In genomic region chr17:7393613-7394451, GRCh38 we compare ENCODE assay signal across 8 cellular contexts. TPM values are rescaled to one million over a fixed set of nuclear protein-coding genes. Genes with fewer than 3 reads are reported as not detected.
DNase-seq lines count a peak whose midpoint lies in the region; ATAC-seq, FAIRE-seq and TF ChIP-seq lines count a peak whose summit lies in the region.

No MANE protein-coding gene starts in this region.

- TF ChIP-seq CTCF in endothelial cell (IDR thresholded peaks at IDR 0.05; ENCODE audit: unreplicated experiment) (no peak), tibial nerve (IDR thresholded peaks at IDR 0.05) (no peak)

- peak overlapping the region; percentile 92 for H3K4me3 Mint-ChIP-seq in activated CD4-positive, alpha-beta memory T cell treated with anti-CD3 and anti-CD28 coated beads, Interleukin-2, amount 10 ng/mL, durations not matched to agents 7 days and 5 days
- H3K4me3 Mint-ChIP-seq in endothelial cell (ENCODE audit: unreplicated experiment), result peak overlapping the region; percentile 93
- H3K4me3 Mint-ChIP-seq in natural killer cell treated with Interleukin-12 subunit alpha and Interleukin-12 subunit beta and Interleukin-15 and Interleukin-18, amount 100 ng/mL, for 72 hours, result peak overlapping the region; percentile 88

- POLR2A ChIA-PET in activated CD4-positive, alpha-beta memory T cell treated with anti-CD3 and anti-CD28 coated beads, Interleukin-2, amount 10 ng/mL, durations not matched to agents 7 days and 5 days (lab: Charles Lee), result interaction anchor here (1.0 to 4.2 kb wide), 6 partner anchors 9 to 293 kb away, joined by 3 to 22 read pairs (median 10); partner anchors contain the start of genes TMEM102, TMEM256 and TP53

- H3K36me3 ChIP-seq in KOPT-K1 (ENCODE audit: insufficient read depth, low read length) (no peaks in the 10 kb centered on the region), tibial nerve (peaks cover 0 to 42% (median 0%) of the 10 kb centered on the region in 3 donors)

- DNase-seq in EH (ENCODE audit: low read depth), result peak; percentile 37
- DNase-seq in activated CD4-positive, alpha-beta memory T cell treated with anti-CD3 and anti-CD28 coated beads, Interleukin-2, amount 10 ng/mL, durations not matched to agents 7 days and 5 days, result peak; percentile 47
- DNase-seq in endothelial cell (ENCODE audit: low spot score), result no peak
- peak; percentile 68 for DNase-seq in natural killer cell treated with Interleukin-12 subunit alpha and Interleukin-12 subunit beta and Interleukin-15 and Interleukin-18, amount 100 ng/mL, for 72 hours (ENCODE audit: low spot score)
- no peak for DNase-seq in tibial nerve (ENCODE audit: low spot score in 2 of 2)
- DNase-seq in RCC 7860 (ENCODE audit: low spot score), result no peak

- CTCF ChIA-PET in activated CD4-positive, alpha-beta memory T cell treated with anti-CD3 and anti-CD28 coated beads, Interleukin-2, amount 10 ng/mL, durations not matched to agents 7 days and 5 days (lab: Charles Lee), result interaction anchor here (0.6 to 1.4 kb wide), 6 partner anchors 8 to 167 kb away, joined by 3 to 8 read pairs (median 3); partner anchors contain the start of gene ACAP1

- ATAC-seq in GM21528 (IDR thresholded peaks at IDR 0.05; ENCODE audit: low FRiP score, unreplicated experiment), result peak; percentile 59
- ATAC-seq in natural killer cell treated with Interleukin-12 subunit alpha and Interleukin-12 subunit beta and Interleukin-15 and Interleukin-18, amount 100 ng/mL, for 72 hours, result peak; percentile 54 to 59

- H3K27me3 ChIP-seq in tibial nerve, result no peaks in the 10 kb centered on the region

- FAIRE-seq in RCC 7860 (lab: Jason Lieb, UNC), result no peak

- H3K4me1 Mint-ChIP-seq in activated CD4-positive, alpha-beta memory T cell treated with anti-CD3 and anti-CD28 coated beads, Interleukin-2, amount 10 ng/mL, durations not matched to agents 7 days and 5 days, result peaks cover 37% of the 10 kb centered on the region
- H3K4me1 Mint-ChIP-seq in endothelial cell (ENCODE audit: unreplicated experiment), result peaks cover 40% of the 10 kb centered on the region
- peaks cover 10 to 12% of the 10 kb centered on the region in 2 donors for H3K4me1 Mint-ChIP-seq in natural killer cell treated with Interleukin-12 subunit alpha and Interleukin-12 subunit beta and Interleukin-15 and Interleukin-18, amount 100 ng/mL, for 72 hours (ENCODE audit: low read depth in 2 of 2)

- H3K36me3 Mint-ChIP-seq in activated CD4-positive, alpha-beta memory T cell treated with anti-CD3 and anti-CD28 coated beads, Interleukin-2, amount 10 ng/mL, durations not matched to agents 7 days and 5 days (ENCODE audit: low read depth), result peaks cover 46% of the 10 kb centered on the region
- H3K36me3 Mint-ChIP-seq in endothelial cell (ENCODE audit: low read depth, unreplicated experiment), result peaks cover 13% of the 10 kb centered on the region
- H3K36me3 Mint-ChIP-seq in natural killer cell treated with Interleukin-12 subunit alpha and Interleukin-12 subunit beta and Interleukin-15 and Interleukin-18, amount 100 ng/mL, for 72 hours, result no peaks in the 10 kb centered on the region

- H3K4me1 ChIP-seq in tibial nerve, result peaks cover 0 to 27% (median 15%) of the 10 kb centered on the region in 4 donors

- H3K4me3 ChIP-seq in tibial nerve, result peak overlapping the region; percentile 77 to 95 (median 88)

- H3K27me3 Mint-ChIP-seq in activated CD4-positive, alpha-beta memory T cell treated with anti-CD3 and anti-CD28 coated beads, Interleukin-2, amount 10 ng/mL, durations not matched to agents 7 days and 5 days, result no peaks in the 10 kb centered on the region
- peaks cover 15% of the 10 kb centered on the region for H3K27me3 Mint-ChIP-seq in endothelial cell (ENCODE audit: unreplicated experiment)
- H3K27me3 Mint-ChIP-seq in natural killer cell treated with Interleukin-12 subunit alpha and Interleukin-12 subunit beta and Interleukin-15 and Interleukin-18, amount 100 ng/mL, for 72 hours, result no peaks in the 10 kb centered on the region

- peak overlapping the region; percentile 82 for H3K27ac Mint-ChIP-seq in activated CD4-positive, alpha-beta memory T cell treated with anti-CD3 and anti-CD28 coated beads, Interleukin-2, amount 10 ng/mL, durations not matched to agents 7 days and 5 days
- H3K27ac Mint-ChIP-seq in endothelial cell (ENCODE audit: unreplicated experiment), result no peak overlapping the region
- peak overlapping the region; percentile 43 to 70 for H3K27ac Mint-ChIP-seq in natural killer cell treated with Interleukin-12 subunit alpha and Interleukin-12 subunit beta and Interleukin-15 and Interleukin-18, amount 100 ng/mL, for 72 hours

- TF ChIP-seq POLR2A in tibial nerve (IDR thresholded peaks at IDR 0.05), result no peak

- H3K9me3 ChIP-seq in KOPT-K1 (ENCODE audit: insufficient read depth, low read length, poor library complexity, severe bottlenecking) (no peaks in the 10 kb centered on the region), tibial nerve (no peaks in the 10 kb centered on the region)

- H3K27ac ChIP-seq in KOPT-K1 (ENCODE audit: low read depth, low read length, poor library complexity, severe bottlenecking) (peak overlapping the region; percentile 66), tibial nerve (peak overlapping the region; percentile 86 to 96 (median 91))

- TF ChIP-seq EP300 in tibial nerve (IDR thresholded peaks at IDR 0.05), result no peak

- WGBS in tibial nerve, 2 donors, result 4 to 6% methylated on average over 40 to 47 of the region's 48 CpGs

- H3K9me3 Mint-ChIP-seq in activated CD4-positive, alpha-beta memory T cell treated with anti-CD3 and anti-CD28 coated beads, Interleukin-2, amount 10 ng/mL, durations not matched to agents 7 days and 5 days, result no peaks in the 10 kb centered on the region
- H3K9me3 Mint-ChIP-seq in endothelial cell (ENCODE audit: unreplicated experiment), result no peaks in the 10 kb centered on the region
- no peaks in the 10 kb centered on the region for H3K9me3 Mint-ChIP-seq in natural killer cell treated with Interleukin-12 subunit alpha and Interleukin-12 subunit beta and Interleukin-15 and Interleukin-18, amount 100 ng/mL, for 72 hours

RNA-seq across cellular contexts. Expression of gene PLSCR3, which starts 0.5 kb away (rescaled TPM):
- 100 to 1,000 TPM; 149 to 156 TPM for total RNA-seq in activated CD4-positive, alpha-beta memory T cell treated with anti-CD3 and anti-CD28 coated beads, Interleukin-2, amount 10 ng/mL, durations not matched to agents 7 days and 5 days
- total RNA-seq in endothelial cell (ENCODE audit: unreplicated experiment), result 74.2 TPM
- total RNA-seq in natural killer cell treated with Interleukin-12 subunit alpha and Interleukin-12 subunit beta and Interleukin-15 and Interleukin-18, amount 100 ng/mL, for 72 hours, result 10 to 100 TPM; 32.2 to 48.4 TPM
- total RNA-seq in tibial nerve, result 10 to 100 TPM; 28.7 to 55.5 (median 42.9) TPM

RNA-seq across cellular contexts. Expression of gene TMEM256, which starts 10.1 kb away (rescaled TPM):
- 10 to 100 TPM; 73.2 to 77.0 TPM for total RNA-seq in activated CD4-positive, alpha-beta memory T cell treated with anti-CD3 and anti-CD28 coated beads, Interleukin-2, amount 10 ng/mL, durations not matched to agents 7 days and 5 days
- 94.7 TPM for total RNA-seq in endothelial cell (ENCODE audit: unreplicated experiment)
- total RNA-seq in natural killer cell treated with Interleukin-12 subunit alpha and Interleukin-12 subunit beta and Interleukin-15 and Interleukin-18, amount 100 ng/mL, for 72 hours, result 10 to 100 TPM; 40.1 to 51.1 TPM
- total RNA-seq in tibial nerve, result 100 to 1,000 TPM in 2 of 4 donors, 10 to 100 TPM in 2; 88.3 to 121 (median 103) TPM

RNA-seq across cellular contexts. Expression of gene TNK1, which starts 12.9 kb away (rescaled TPM):
- under 1 TPM; 0.25 to 0.86 TPM for total RNA-seq in activated CD4-positive, alpha-beta memory T cell treated with anti-CD3 and anti-CD28 coated beads, Interleukin-2, amount 10 ng/mL, durations not matched to agents 7 days and 5 days
- total RNA-seq in endothelial cell (ENCODE audit: unreplicated experiment) (1.7 TPM), tibial nerve (1 to 10 TPM; 2.4 to 9.8 (median 6.0) TPM)
- total RNA-seq in natural killer cell treated with Interleukin-12 subunit alpha and Interleukin-12 subunit beta and Interleukin-15 and Interleukin-18, amount 100 ng/mL, for 72 hours, result under 1 TPM in 1 of 2 donors, not detected in 1; 0.36 TPM

RNA-seq across cellular contexts. Expression of gene NLGN2, which starts 13.8 kb away (rescaled TPM):
- total RNA-seq in activated CD4-positive, alpha-beta memory T cell treated with anti-CD3 and anti-CD28 coated beads, Interleukin-2, amount 10 ng/mL, durations not matched to agents 7 days and 5 days, result 1 to 10 TPM; 3.2 to 3.7 TPM
- 54.8 TPM for total RNA-seq in endothelial cell (ENCODE audit: unreplicated experiment)
- total RNA-seq in natural killer cell treated with Interleukin-12 subunit alpha and Interleukin-12 subunit beta and Interleukin-15 and Interleukin-18, amount 100 ng/mL, for 72 hours, result 1 to 10 TPM; 2.3 to 7.7 TPM
- total RNA-seq in tibial nerve, result 10 to 100 TPM; 14.4 to 32.4 (median 23.9) TPM

RNA-seq across cellular contexts. Expression of gene SPEM1, which starts 26.3 kb away (rescaled TPM):
- not detected for total RNA-seq in activated CD4-positive, alpha-beta memory T cell treated with anti-CD3 and anti-CD28 coated beads, Interleukin-2, amount 10 ng/mL, durations not matched to agents 7 days and 5 days
- total RNA-seq in endothelial cell (ENCODE audit: unreplicated experiment) (0.38 TPM), tibial nerve (not detected)
- not detected for total RNA-seq in natural killer cell treated with Interleukin-12 subunit alpha and Interleukin-12 subunit beta and Interleukin-15 and Interleukin-18, amount 100 ng/mL, for 72 hours

Comparison
In these comparisons a context has a peak if more than half of its experiments do, and no peak if none do; other contexts are left out.
1. DNase-seq: peak in EH (single experiment), activated CD4-positive, alpha-beta memory T cell treated with anti-CD3 and anti-CD28 coated beads, Interleukin-2, amount 10 ng/mL, durations not matched to agents 7 days and 5 days (single experiment) and natural killer cell treated with Interleukin-12 subunit alpha and Interleukin-12 subunit beta and Interleukin-15 and Interleukin-18, amount 100 ng/mL, for 72 hours (single experiment); none in endothelial cell (single experiment), tibial nerve (0 of 2) and RCC 7860 (single experiment).
2. Peak in every context shown above with its lines, with median percentiles within 50 percentile points of each other: H3K4me3 Mint-ChIP-seq.